8 cellular contexts compared by ENCODE assay signal in the genomic region with DNA sequence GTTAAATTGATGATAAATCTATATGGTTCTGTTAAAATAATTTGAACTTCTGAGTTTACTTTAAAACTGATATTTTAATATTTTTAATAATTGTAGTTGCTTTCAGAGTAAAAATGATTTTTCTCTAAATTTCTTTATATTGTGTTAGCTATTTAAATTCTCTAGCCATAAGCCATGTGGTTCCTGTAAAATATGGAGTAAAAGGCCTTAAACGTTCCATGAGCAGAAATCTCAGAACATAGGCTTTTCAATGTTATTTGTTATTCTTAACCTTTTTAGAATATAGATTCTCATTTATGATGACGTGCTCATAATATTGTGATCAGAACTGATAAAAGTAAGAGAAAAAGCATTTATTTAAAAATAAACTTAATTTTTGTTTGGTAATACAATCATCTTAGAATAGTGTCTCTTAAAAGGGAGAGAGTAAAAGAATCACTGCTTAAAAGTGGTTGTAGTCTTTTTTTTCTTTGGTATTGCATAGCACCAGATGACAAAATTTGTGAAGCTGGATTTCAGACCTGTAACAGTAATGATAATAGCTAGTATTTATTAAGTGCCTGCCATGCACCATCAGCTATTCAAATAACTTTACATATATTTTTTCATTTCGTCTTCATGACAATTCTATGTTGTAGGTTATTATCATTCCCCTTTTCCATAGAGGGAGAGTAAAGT. TPM values are rescaled to one million over a fixed set of nuclear protein-coding genes. Genes with fewer than 3 reads are reported as not detected.
A peak's percentile ranks its signal among the peaks of the same experiment; 100 is the strongest.
DNase-seq lines count a peak whose midpoint lies in the region; ATAC-seq and TF ChIP-seq lines count a peak whose summit lies in the region.

No MANE protein-coding gene starts in this region.

- H4K91ac ChIP-seq in trophoblast cell (ENCODE audit: low read depth, low read length) = no peak overlapping the region

- no peak overlapping the region for H2BK12ac ChIP-seq in trophoblast cell (ENCODE audit: low read length)

- H3K9me3 ChIP-seq in DND-41 (ENCODE audit: insufficient read depth, low read length, severe bottlenecking) (no peaks in the 10 kb centered on the region), PC-3 (ENCODE audit: low read length) (no peaks in the 10 kb centered on the region), esophagus squamous epithelium (no peaks in the 10 kb centered on the region), trophoblast cell (ENCODE audit: insufficient read depth, low read depth, low read length) (no peaks in the 10 kb centered on the region)

- H2BK120ac ChIP-seq in trophoblast cell (ENCODE audit: insufficient read depth, low read length, poor library complexity) = no peak overlapping the region

- H3K4me3 ChIP-seq in DND-41 (ENCODE audit: low read depth in 1 of 2, low read length in 2 of 2) (peak overlapping the region in 1 of 2 experiments; percentile 77; a peak in 3 of 4 replicates), PC-3 (ENCODE audit: low read length) (peak overlapping the region; percentile 99), esophagus squamous epithelium (peak overlapping the region; percentile 82 to 95 (median 88)), trophoblast cell (ENCODE audit: low read depth, low read length) (no peak overlapping the region)

- CTCF ChIA-PET in PC-3 (lab: Charles Lee) = no interaction called here
- CTCF ChIA-PET in RWPE1 (lab: Yijun Ruan, JAX) = interaction anchor here (0.5 to 1.0 kb wide), 2 partner anchors 70 to 86 kb away, joined by 3 to 4 read pairs; no protein-coding TSS in a partner anchor

- H3K23ac ChIP-seq in trophoblast cell (ENCODE audit: low read length) = no peak overlapping the region

- H3K79me2 ChIP-seq in DND-41 (ENCODE audit: insufficient read depth, low read length) (peaks cover 70% of the 10 kb centered on the region), PC-3 (ENCODE audit: low read length) (peaks cover 71% of the 10 kb centered on the region), trophoblast cell (ENCODE audit: control insufficient read depth, insufficient read depth, low read length, poor library complexity) (peaks cover 37% of the 10 kb centered on the region)

- H3K4me2 ChIP-seq in DND-41 (ENCODE audit: insufficient read depth, low read length) (peak overlapping the region; percentile 95), PC-3 (ENCODE audit: low read length) (peak overlapping the region; percentile 84), trophoblast cell (ENCODE audit: low read length) (peak overlapping the region; percentile 75)

- peaks cover 46% of the 10 kb centered on the region for H3K4me1 ChIP-seq in DND-41 (ENCODE audit: insufficient read depth, low read length)
- H3K4me1 ChIP-seq in PC-3 (ENCODE audit: insufficient read depth, low read length) = peaks cover 16% of the 10 kb centered on the region; the same call in 1 of the 2 replicates
- peaks cover 0 to 57% (median 10%) of the 10 kb centered on the region in 3 donors for H3K4me1 ChIP-seq in esophagus squamous epithelium
- peaks cover 7 to 8% of the 10 kb centered on the region in 2 experiments for H3K4me1 ChIP-seq in trophoblast cell (ENCODE audit: control insufficient read depth in 1 of 2, insufficient read depth in 2 of 2, low read length in 2 of 2)

- intact Hi-C loops in PC-3 (cut with micrococcal nuclease) (loop anchor here (5.0 kb wide), 3 partner anchors 61 to 111 kb away; partner anchors contain the start of gene NOP58), esophagus squamous epithelium (cut with DNase I) (no loop called here)

- H3K27ac ChIP-seq in DND-41 (ENCODE audit: low read length) = no peak overlapping the region
- H3K27ac ChIP-seq in PC-3 (ENCODE audit: low read length) = no peak overlapping the region
- H3K27ac ChIP-seq in esophagus squamous epithelium = peak overlapping the region; percentile 2 to 98 (median 70)
- no peak overlapping the region for H3K27ac ChIP-seq in trophoblast cell (ENCODE audit: low read depth, low read length)
- no peak overlapping the region for H3K27ac ChIP-seq in RWPE1

- H3K9me2 ChIP-seq in PC-3 (replicated peaks; ENCODE audit: low read length) = no peaks in the 10 kb centered on the region

- BruUV-seq in PC-3 (replicated peaks; lab: Mats Ljungman, UMichigan) = no TSS peak

- 15 to 18% methylated on average over 3 of the region's 3 CpGs for WGBS in esophagus squamous epithelium, 2 donors
- WGBS in trophoblast cell (ENCODE audit: extremely low coverage, insufficient coverage, insufficient read length) = no CpG with 5 or more reads among the region's 3 CpGs

- no peak overlapping the region for H2BK5ac ChIP-seq in trophoblast cell (ENCODE audit: low read depth, low read length, poor library complexity)

- peaks cover 11% of the 10 kb centered on the region; the same call in 1 of the 2 replicates for H4K20me1 ChIP-seq in DND-41 (ENCODE audit: insufficient read depth, low read length)
- 0 out of 2 replicates have a peak, but pooled peaks cover 5% of the 10 kb centered on the region for H4K20me1 ChIP-seq in PC-3 (ENCODE audit: low read length)

- H3K36me3 ChIP-seq in DND-41 (ENCODE audit: insufficient read depth, low read length) (no peaks in the 10 kb centered on the region), PC-3 (ENCODE audit: low read depth, low read length) (no peaks in the 10 kb centered on the region), esophagus squamous epithelium (no peaks in the 10 kb centered on the region), trophoblast cell (ENCODE audit: control insufficient read depth in 1 of 2, insufficient read depth in 2 of 2, low read length in 2 of 2) (peaks cover 5 to 7% of the 10 kb centered on the region in 2 experiments)

- no peak overlapping the region for H3K14ac ChIP-seq in trophoblast cell (ENCODE audit: low read length)

- no peaks in the 10 kb centered on the region for H3F3A ChIP-seq in PC-3 (ENCODE audit: low read length, unreplicated experiment)

- H3K27me3 ChIP-seq in DND-41 (ENCODE audit: insufficient read depth, low read length, poor library complexity) = peaks cover 3% of the 10 kb centered on the region
- no peaks in the 10 kb centered on the region for H3K27me3 ChIP-seq in PC-3 (ENCODE audit: low read length)
- no peaks in the 10 kb centered on the region for H3K27me3 ChIP-seq in esophagus squamous epithelium
- H3K27me3 ChIP-seq in trophoblast cell (ENCODE audit: insufficient read depth, low read length) = no peaks in the 10 kb centered on the region

- H4K12ac ChIP-seq in trophoblast cell (ENCODE audit: low read depth, low read length) = no peak overlapping the region

- H4K8ac ChIP-seq in trophoblast cell (ENCODE audit: low read depth, low read length) = no peak overlapping the region

- no peak for TF ChIP-seq CTCF in DND-41 (IDR thresholded peaks at IDR 0.05; ENCODE audit: borderline replicate concordance, extremely low read depth, low read length, poor library complexity, severe bottlenecking)
- no peak for TF ChIP-seq CTCF in PC-3 (conservative IDR thresholded peaks at IDR 0.05; ENCODE audit: low read depth, low read length)
- TF ChIP-seq CTCF in esophagus squamous epithelium (IDR thresholded peaks at IDR 0.05) = no peak
- TF ChIP-seq CTCF in RWPE1 (conservative IDR thresholded peaks at IDR 0.05; ENCODE audit: low read depth) = no peak

- peaks cover 28% of the 10 kb centered on the region for H3K79me1 ChIP-seq in trophoblast cell (ENCODE audit: low read length)

- H2AFZ ChIP-seq in DND-41 (ENCODE audit: low read depth, low read length) = no peak overlapping the region
- H2AFZ ChIP-seq in PC-3 (ENCODE audit: low read length) = peak overlapping the region; percentile 92; the same call in 1 of the 2 replicates
- no peak overlapping the region for H2AFZ ChIP-seq in trophoblast cell (ENCODE audit: insufficient read depth, low read length, poor library complexity)

- peak overlapping the region; percentile 16 for H3K9ac ChIP-seq in DND-41 (ENCODE audit: low read depth, low read length)
- H3K9ac ChIP-seq in PC-3 (ENCODE audit: low read length) = peak overlapping the region; percentile 79
- H3K9ac ChIP-seq in trophoblast cell (ENCODE audit: low read length) = no peak overlapping the region

- H2AK5ac ChIP-seq in trophoblast cell (ENCODE audit: low read length) = no peak overlapping the region

- H3K4ac ChIP-seq in trophoblast cell (ENCODE audit: low read depth, low read length) = no peak overlapping the region

- H3K18ac ChIP-seq in trophoblast cell (ENCODE audit: low read length) = no peak overlapping the region

- ATAC-seq in DND-41 (ENCODE audit: insufficient read depth, low read depth) (no peak), PC-3 (no peak), HG03108 (IDR thresholded peaks at IDR 0.05; ENCODE audit: unreplicated experiment) (no peak)

- POLR2A ChIA-PET in PC-3 (lab: Charles Lee; ENCODE audit: unreplicated experiment) = interaction anchor here (0.6 kb wide), 2 partner anchors 21 to 39 kb away, joined by 4 to 6 read pairs; no protein-coding TSS in a partner anchor
- POLR2A ChIA-PET in RWPE1 (lab: Yijun Ruan, JAX; ENCODE audit: low non-redundant PET) = interaction anchor here (0.6 kb wide), 1 partner anchor 62 kb away, joined by 3 read pairs; no protein-coding TSS in a partner anchor

- no peak for TF ChIP-seq POLR2A in esophagus squamous epithelium (IDR thresholded peaks at IDR 0.05)

- no peak for DNase-seq in DND-41
- DNase-seq in PC-3 = no peak
- DNase-seq in esophagus squamous epithelium (lab: John Stamatoyannopoulos, UW) = no peak
- DNase-seq in trophoblast cell = no peak
- DNase-seq in stimulated activated naive CD4-positive, alpha-beta T cell treated with Interleukin-2 at 50 U/mL for 16 hours (lab: John Stamatoyannopoulos, UW) = no peak
- no peak for DNase-seq in NCI-H1092 (lab: John Stamatoyannopoulos, UW)
- no peak for DNase-seq in RWPE1 (ENCODE audit: low spot score)

RNA-seq across cellular contexts. Expression of gene BMPR2, which starts 2.7 kb away (rescaled TPM):
- total RNA-seq in PC-3 (2014; rRNA removed) = 10.0 and 11.1 TPM in 2 replicates
- 10 to 100 TPM; 17.9 to 37.0 (median 22.3) TPM for total RNA-seq in esophagus squamous epithelium
- polyA plus RNA-seq in trophoblast cell (2013) = 49.8 and 50.0 TPM in 2 replicates

Comparison
In these comparisons a context has a peak if more than half of its experiments do, and no peak if none do; other contexts are left out.
1. H3K27ac ChIP-seq: peak in esophagus squamous epithelium (4 of 4); none in DND-41 (single experiment), PC-3 (single experiment), trophoblast cell (single experiment) and RWPE1 (single experiment).
2. Peak in every context shown above with its lines, with median percentiles within 50 percentile points of each other: H3K4me2 ChIP-seq.